22 cellular contexts compared by ENCODE assay signal in the genomic region with DNA sequence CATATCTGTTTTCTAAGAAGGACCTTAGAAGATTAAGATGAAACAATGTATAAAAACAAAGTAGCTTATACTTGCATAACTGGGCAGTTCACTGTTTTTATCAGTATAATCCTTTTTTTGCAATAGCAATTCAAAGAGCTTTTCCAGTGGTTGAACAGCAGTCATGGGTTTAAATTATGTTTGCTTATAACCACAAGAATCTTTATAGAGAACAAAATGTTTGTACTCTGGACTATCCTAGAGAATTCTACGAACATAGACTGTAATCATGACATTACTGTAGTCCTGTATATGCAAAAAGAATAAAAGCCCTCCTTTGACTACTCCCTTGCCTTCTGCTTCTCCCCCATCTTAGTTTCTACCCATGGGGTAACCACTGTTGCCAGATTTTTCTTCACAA. TPM values are rescaled to one million over a fixed set of nuclear protein-coding genes. Genes with fewer than 3 reads are reported as not detected.
DNase-seq lines count a peak whose midpoint lies in the region; ATAC-seq and TF ChIP-seq lines count a peak whose summit lies in the region.
"Had no signal": no experiment of that assay in that cellular context is flagged by ENCODE, and none has a peak within 500 bp of the region (broad histone marks: within the 10 kb centered on the region; RNA-seq: fewer than 3 reads in every experiment).

No MANE protein-coding gene starts in this region.

- peaks cover 18% of the 10 kb centered on the region for H3K4me1 Mint-ChIP-seq in activated T-cell treated with anti-CD3 and anti-CD28 coated beads, Interleukin-2, amount 50 U/mL, for 72 hours (ENCODE audit: low read depth)
- H3K4me1 Mint-ChIP-seq in activated T-cell treated with anti-CD3 and anti-CD28 coated beads, Interleukin-2, amount 50 U/mL, for 24 hours (ENCODE audit: low read depth): peaks cover 24% of the 10 kb centered on the region

- H3K27ac Mint-ChIP-seq in activated T-cell treated with anti-CD3 and anti-CD28 coated beads, Interleukin-2, amount 50 U/mL, for 72 hours: peak overlapping the region; percentile 46
- no peak overlapping the region for H3K27ac Mint-ChIP-seq in activated T-cell treated with anti-CD3 and anti-CD28 coated beads, Interleukin-2, amount 50 U/mL, for 24 hours
- H3K27ac Mint-ChIP-seq: activated CD8-positive, alpha-beta T cell treated with anti-CD3 and anti-CD28 coated beads, Interleukin-2, amount 10 ng/mL, durations not matched to agents 7 days and 5 days; activated T-helper 2 cell treated with anti-CD3 and anti-CD28 coated beads, Interferon-gamma antibody, Interleukin-2, Interleukin-4, amounts not matched to agents 10 μg/mL and 5 μg/mL and 100 μg/mL, durations not matched to agents 14 hours and 24 hours and 36 hours; CD8-positive, alpha-beta T cell; dendritic cell treated with granulocyte-macrophage colony-stimulating factor and Interleukin-4, amounts not matched to agents 40 ng/mL and 50 ng/mL, for 4 days; nephron progenitor cell had no signal

- peaks cover 0 to 60% of the 10 kb centered on the region in 2 donors for H3K36me3 ChIP-seq in left lung
- H3K36me3 ChIP-seq in upper lobe of right lung: peaks cover 49% of the 10 kb centered on the region

- peak overlapping the region in 1 of 2 donors; percentile 2 for H3K27ac ChIP-seq in left lung
- peak overlapping the region; percentile 44 for H3K27ac ChIP-seq in upper lobe of right lung

- no peak overlapping the region for H3K4me3 Mint-ChIP-seq in activated T-cell treated with anti-CD3 and anti-CD28 coated beads, Interleukin-2, amount 50 U/mL, for 72 hours
- no peak overlapping the region for H3K4me3 Mint-ChIP-seq in activated T-cell treated with anti-CD3 and anti-CD28 coated beads, Interleukin-2, amount 50 U/mL, for 24 hours
- H3K4me3 Mint-ChIP-seq: activated CD8-positive, alpha-beta T cell treated with anti-CD3 and anti-CD28 coated beads, Interleukin-2, amount 10 ng/mL, durations not matched to agents 7 days and 5 days; CD8-positive, alpha-beta T cell; dendritic cell treated with granulocyte-macrophage colony-stimulating factor and Interleukin-4, amounts not matched to agents 40 ng/mL and 50 ng/mL, for 4 days; GM23338; nephron progenitor cell had no signal

- no peak for DNase-seq in activated T-cell treated with anti-CD3 and anti-CD28 coated beads, Interleukin-2, amount 50 U/mL, for 72 hours
- no peak for DNase-seq in activated T-cell treated with anti-CD3 and anti-CD28 coated beads, Interleukin-2, amount 50 U/mL, for 24 hours
- DNase-seq in brain pericyte (ENCODE audit: low read depth, low spot score) (peak; percentile 5), left lung (no peak), upper lobe of right lung (no peak), MV-4-11 (lab: John Stamatoyannopoulos, UW) (no peak), SIG-M5 (lab: John Stamatoyannopoulos, UW) (no peak), dermis blood vessel endothelial cell (no peak)
- DNase-seq: activated CD8-positive, alpha-beta T cell treated with anti-CD3 and anti-CD28 coated beads, Interleukin-2, amount 10 ng/mL, durations not matched to agents 7 days and 5 days; amygdala; CD8-positive, alpha-beta T cell; esophagus squamous epithelium; NCI-H1694 treated with DMSO at 0.1 percent for 48 hours; NCI-H510A; nephron progenitor cell; stimulated activated CD4-positive, alpha-beta T cell treated with anti-CD3 and anti-CD28 coated beads, Interleukin-4, amount 100 ng/mL, for 24 hours had no signal

- no peak for TF ChIP-seq CTCF in left lung (IDR thresholded peaks at IDR 0.05)
- TF ChIP-seq CTCF in upper lobe of right lung (IDR thresholded peaks at IDR 0.05): no peak

- H3K9me3 ChIP-seq in left lung (no peaks in the 10 kb centered on the region), upper lobe of right lung (no peaks in the 10 kb centered on the region)
- H3K9me3 ChIP-seq: esophagus squamous epithelium, right atrium auricular region, thoracic aorta had no signal

- H3K4me1 ChIP-seq in left lung (peaks cover 22 to 44% of the 10 kb centered on the region in 2 donors), upper lobe of right lung (peaks cover 27% of the 10 kb centered on the region)

- H3K9me3 Mint-ChIP-seq in activated T-cell treated with anti-CD3 and anti-CD28 coated beads, Interleukin-2, amount 50 U/mL, for 72 hours: no peaks in the 10 kb centered on the region
- H3K9me3 Mint-ChIP-seq in activated T-cell treated with anti-CD3 and anti-CD28 coated beads, Interleukin-2, amount 50 U/mL, for 24 hours: no peaks in the 10 kb centered on the region
- H3K9me3 Mint-ChIP-seq: activated T-helper 2 cell treated with anti-CD3 and anti-CD28 coated beads, Interferon-gamma antibody, Interleukin-2, Interleukin-4, amounts not matched to agents 10 μg/mL and 5 μg/mL and 100 μg/mL, durations not matched to agents 14 hours and 24 hours and 36 hours; CD8-positive, alpha-beta T cell; dendritic cell treated with granulocyte-macrophage colony-stimulating factor and Interleukin-4, amounts not matched to agents 40 ng/mL and 50 ng/mL, for 4 days; GM23338; nephron progenitor cell had no signal

- H3K4me3 ChIP-seq in left lung (no peak overlapping the region), upper lobe of right lung (no peak overlapping the region)
- H3K4me3 ChIP-seq: esophagus squamous epithelium, GM23338, lung, right atrium auricular region, thoracic aorta had no signal

- H3K27me3 ChIP-seq in left lung (no peaks in the 10 kb centered on the region), upper lobe of right lung (no peaks in the 10 kb centered on the region)
- H3K27me3 ChIP-seq: esophagus squamous epithelium, right atrium auricular region had no signal

- intact Hi-C loops in left lung (cut with DNase I) (no loop called here), upper lobe of right lung (cut with DNase I) (no loop called here)

- H3K27me3 Mint-ChIP-seq in activated T-cell treated with anti-CD3 and anti-CD28 coated beads, Interleukin-2, amount 50 U/mL, for 72 hours (ENCODE audit: low read depth): no peaks in the 10 kb centered on the region
- no peaks in the 10 kb centered on the region for H3K27me3 Mint-ChIP-seq in activated T-cell treated with anti-CD3 and anti-CD28 coated beads, Interleukin-2, amount 50 U/mL, for 24 hours
- H3K27me3 Mint-ChIP-seq: dendritic cell treated with granulocyte-macrophage colony-stimulating factor and Interleukin-4, amounts not matched to agents 40 ng/mL and 50 ng/mL, for 4 days had no signal

- H3K36me3 Mint-ChIP-seq in activated T-cell treated with anti-CD3 and anti-CD28 coated beads, Interleukin-2, amount 50 U/mL, for 72 hours (ENCODE audit: insufficient read depth in 2 of 2): peaks cover 2 to 4% of the 10 kb centered on the region in 2 donors
- H3K36me3 Mint-ChIP-seq in activated T-cell treated with anti-CD3 and anti-CD28 coated beads, Interleukin-2, amount 50 U/mL, for 24 hours (ENCODE audit: low read depth): peaks cover 57% of the 10 kb centered on the region

- ATAC-seq in activated T-cell treated with anti-CD3 and anti-CD28 coated beads, Interleukin-2, amount 50 U/mL, for 72 hours (replicated peaks in 1 of 2): no peak
- ATAC-seq in left lung (peak; percentile 66), upper lobe of right lung (peak; percentile 73)
- ATAC-seq: activated CD8-positive, alpha-beta T cell treated with anti-CD3 and anti-CD28 coated beads, Interleukin-2, amount 10 ng/mL, durations not matched to agents 7 days and 5 days; CD8-positive, alpha-beta T cell; GM23338 had no signal

RNA-seq across cellular contexts. Expression of gene FAM177A1, which starts 5.7 kb away (rescaled TPM):
- 10 to 100 TPM; 53.6 to 62.7 TPM for total RNA-seq in activated T-cell treated with anti-CD3 and anti-CD28 coated beads, Interleukin-2, amount 50 U/mL, for 72 hours
- 100 to 1,000 TPM; 100 to 141 TPM for total RNA-seq in left lung
- total RNA-seq in upper lobe of right lung: 117 TPM
- 43.1 and 48.8 TPM in 2 replicates for total RNA-seq in dermis blood vessel endothelial cell

Comparison
In these comparisons a context has a peak if more than half of its experiments do, and no peak if none do; other contexts are left out.
1. ATAC-seq: peak in left lung (single experiment) and upper lobe of right lung (single experiment); none in activated T-cell treated with anti-CD3 and anti-CD28 coated beads, Interleukin-2, amount 50 U/mL, for 72 hours (0 of 2).